In genomic region chr5:157487358-157487757, GRCh38 we compare ENCODE assay signal across 14 cellular contexts. TPM values are rescaled to one million over a fixed set of nuclear protein-coding genes. Genes with fewer than 3 reads are reported as not detected.
DNase-seq lines count a peak whose midpoint lies in the region; ATAC-seq and TF ChIP-seq lines count a peak whose summit lies in the region.
"Had no signal": no experiment of that assay in that cellular context is flagged by ENCODE, and none has a peak within 500 bp of the region (broad histone marks: within the 10 kb centered on the region; RNA-seq: fewer than 3 reads in every experiment).

No MANE protein-coding gene starts in this region.

- CTCF ChIA-PET in naive thymus-derived CD4-positive, alpha-beta T cell (lab: Charles Lee) = no interaction called here

- H3K9me3 ChIP-seq in OCI-LY1 (ENCODE audit: low read length) = no peaks in the 10 kb centered on the region
- no peaks in the 10 kb centered on the region for H3K9me3 ChIP-seq in naive thymus-derived CD4-positive, alpha-beta T cell (ENCODE audit: control insufficient read depth in 2 of 3, low read length in 3 of 3)

- no peaks in the 10 kb centered on the region for H3K27me3 Mint-ChIP-seq in T-helper 2 cell treated with Interferon-gamma antibody and Interleukin-4, amounts not matched to agents 5 μg/mL and 100 μg/mL, for 36 hours (ENCODE audit: low read depth)
- no peaks in the 10 kb centered on the region for H3K27me3 Mint-ChIP-seq in naive thymus-derived CD4-positive, alpha-beta T cell

- H3K4me1 Mint-ChIP-seq in T-helper 2 cell treated with Interferon-gamma antibody and Interleukin-4, amounts not matched to agents 5 μg/mL and 100 μg/mL, for 36 hours (ENCODE audit: low read depth) = peaks cover 38% of the 10 kb centered on the region
- H3K4me1 Mint-ChIP-seq in naive thymus-derived CD4-positive, alpha-beta T cell = peaks cover 5 to 67% (median 10%) of the 10 kb centered on the region in 7 donors
- H3K4me1 Mint-ChIP-seq: neural crest cell had no signal

- H3K27ac Mint-ChIP-seq in T-helper 2 cell treated with Interferon-gamma antibody and Interleukin-4, amounts not matched to agents 5 μg/mL and 100 μg/mL, for 36 hours = peak overlapping the region; percentile 74
- peak overlapping the region in 1 of 9 donors; percentile 91 for H3K27ac Mint-ChIP-seq in naive thymus-derived CD4-positive, alpha-beta T cell

- POLR2A ChIA-PET in naive thymus-derived CD4-positive, alpha-beta T cell (lab: Charles Lee) = no interaction called here

- H3K27me3 ChIP-seq in OCI-LY1 (ENCODE audit: insufficient read depth, low read length) = no peaks in the 10 kb centered on the region
- no peaks in the 10 kb centered on the region for H3K27me3 ChIP-seq in naive thymus-derived CD4-positive, alpha-beta T cell (ENCODE audit: control insufficient read depth in 2 of 2, insufficient read depth in 2 of 2, low read length in 2 of 2)
- H3K27me3 ChIP-seq in dorsolateral prefrontal cortex = no peaks in the 10 kb centered on the region

- H3K9me2 ChIP-seq in OCI-LY1 (ENCODE audit: low read depth, low read length) = no peaks in the 10 kb centered on the region

- H3K4me1 ChIP-seq in OCI-LY1 (ENCODE audit: insufficient read depth, low read length, severe bottlenecking) = peaks cover 40% of the 10 kb centered on the region
- no peaks in the 10 kb centered on the region for H3K4me1 ChIP-seq in naive thymus-derived CD4-positive, alpha-beta T cell (ENCODE audit: control insufficient read depth in 2 of 2, insufficient read depth in 2 of 2, low read length in 2 of 2)

- no peaks in the 10 kb centered on the region for H4K20me1 ChIP-seq in OCI-LY1 (ENCODE audit: insufficient read depth, low read length)

- no peaks in the 10 kb centered on the region for H3K79me2 ChIP-seq in OCI-LY1 (ENCODE audit: insufficient read depth, low read length)

- H2AFZ ChIP-seq in OCI-LY1 (ENCODE audit: low read length) = no peak overlapping the region
- H2AFZ ChIP-seq: PC-9 had no signal

- peak overlapping the region; percentile 14 for H3K4me3 Mint-ChIP-seq in T-helper 2 cell treated with Interferon-gamma antibody and Interleukin-4, amounts not matched to agents 5 μg/mL and 100 μg/mL, for 36 hours
- peak overlapping the region in 1 of 10 donors; percentile 78 for H3K4me3 Mint-ChIP-seq in naive thymus-derived CD4-positive, alpha-beta T cell
- H3K4me3 Mint-ChIP-seq: neural crest cell had no signal

- H3K9ac ChIP-seq in OCI-LY1 (ENCODE audit: low read length) = no peak overlapping the region

- H3K4me3 ChIP-seq in OCI-LY1 (ENCODE audit: low read depth, low read length, poor library complexity, severe bottlenecking) (no peak overlapping the region), dorsolateral prefrontal cortex (no peak overlapping the region)
- H3K4me3 ChIP-seq in naive thymus-derived CD4-positive, alpha-beta T cell (ENCODE audit: low read length) = no peak overlapping the region
- H3K4me3 ChIP-seq: PC-9 had no signal

- H3K36me3 Mint-ChIP-seq in T-helper 2 cell treated with Interferon-gamma antibody and Interleukin-4, amounts not matched to agents 5 μg/mL and 100 μg/mL, for 36 hours (ENCODE audit: low read depth) = peaks cover 84% of the 10 kb centered on the region
- peaks cover 0 to 78% (median 0%) of the 10 kb centered on the region in 5 donors for H3K36me3 Mint-ChIP-seq in naive thymus-derived CD4-positive, alpha-beta T cell

- intact Hi-C loops in naive thymus-derived CD4-positive, alpha-beta T cell (cut with micrococcal nuclease) = no loop called here
- intact Hi-C loops in dorsolateral prefrontal cortex (cut with DNase I) = no loop called here

- H3F3A ChIP-seq in OCI-LY1 (ENCODE audit: insufficient read depth, low read length) = no peaks in the 10 kb centered on the region

- H3K9me3 Mint-ChIP-seq in T-helper 2 cell treated with Interferon-gamma antibody and Interleukin-4, amounts not matched to agents 5 μg/mL and 100 μg/mL, for 36 hours = no peaks in the 10 kb centered on the region
- peaks cover 0 to 3% (median 0%) of the 10 kb centered on the region in 11 donors for H3K9me3 Mint-ChIP-seq in naive thymus-derived CD4-positive, alpha-beta T cell

- no peak for DNase-seq in T-helper 2 cell treated with Interferon-gamma antibody and Interleukin-4, amounts not matched to agents 5 μg/mL and 100 μg/mL, for 36 hours (ENCODE audit: low spot score)
- DNase-seq in T-helper 2 cell = no peak
- DNase-seq in GM20000 (ENCODE audit: low spot score) = peak; percentile 41
- no peak for DNase-seq in naive thymus-derived CD4-positive, alpha-beta T cell
- DNase-seq in dorsolateral prefrontal cortex = no peak
- DNase-seq in activated CD4-positive, CD25-positive, alpha-beta regulatory T cell treated with anti-CD3 and anti-CD28 coated beads, Interleukin-2, amount 50 U/mL, for 72 hours = no peak
- DNase-seq: activated T-cell treated with anti-CD3 and anti-CD28 coated beads, Interleukin-2, amount 50 U/mL, for 48 hours; DND-41; islet precursor cell; NCI-H187 had no signal

- H3K36me3 ChIP-seq in OCI-LY1 (ENCODE audit: insufficient read depth, low read length) = no peaks in the 10 kb centered on the region
- no peaks in the 10 kb centered on the region for H3K36me3 ChIP-seq in naive thymus-derived CD4-positive, alpha-beta T cell (ENCODE audit: control insufficient read depth in 2 of 3, insufficient read depth in 3 of 3, low read length in 3 of 3)

- peak; percentile 49 for ATAC-seq in naive thymus-derived CD4-positive, alpha-beta T cell
- ATAC-seq in HG02610 (IDR thresholded peaks at IDR 0.05; ENCODE audit: unreplicated experiment) = no peak

- no peak overlapping the region for H3K4me2 ChIP-seq in OCI-LY1 (ENCODE audit: low read length)
- H3K4me2 ChIP-seq: PC-9 had no signal

- H3K27ac ChIP-seq in OCI-LY1 (ENCODE audit: low read depth, low read length, poor library complexity, severe bottlenecking) = peak overlapping the region; percentile 83
- H3K27ac ChIP-seq in naive thymus-derived CD4-positive, alpha-beta T cell (ENCODE audit: low read depth, low read length) = no peak overlapping the region
- no peak overlapping the region for H3K27ac ChIP-seq in dorsolateral prefrontal cortex
- H3K27ac ChIP-seq: PC-9 had no signal

- no peak for TF ChIP-seq CTCF in GM20000 (IDR thresholded peaks at IDR 0.05; ENCODE audit: extremely low read depth, missing control alignments)
- no peak for TF ChIP-seq CTCF in OCI-LY1 (IDR thresholded peaks at IDR 0.05; ENCODE audit: low read length)
- no peak for TF ChIP-seq CTCF in dorsolateral prefrontal cortex (IDR thresholded peaks at IDR 0.05 in 54 of 56, conservative IDR thresholded peaks at IDR 0.05 in 2 of 56; ENCODE audit: low read depth in 1 of 56, partially characterized antibody in 56 of 56)

RNA-seq across cellular contexts. Expression of gene NIPAL4, which starts 27.3 kb away (rescaled TPM):
- total RNA-seq in naive thymus-derived CD4-positive, alpha-beta T cell = 1 to 10 TPM in 2 of 5 experiments, under 1 TPM in 1, not detected in 2; 0.70 to 1.6 (median 1.2) TPM
- not detected for polyA plus RNA-seq in naive thymus-derived CD4-positive, alpha-beta T cell
- 10 to 100 TPM in 26 of 120 experiments, 1 to 10 TPM in 91, under 1 TPM in 3; 0.45 to 25.9 (median 6.0) TPM for total RNA-seq in dorsolateral prefrontal cortex
- total RNA-seq: neural crest cell had no signal
